8 cellular contexts compared by ENCODE assay signal in the genomic region with DNA sequence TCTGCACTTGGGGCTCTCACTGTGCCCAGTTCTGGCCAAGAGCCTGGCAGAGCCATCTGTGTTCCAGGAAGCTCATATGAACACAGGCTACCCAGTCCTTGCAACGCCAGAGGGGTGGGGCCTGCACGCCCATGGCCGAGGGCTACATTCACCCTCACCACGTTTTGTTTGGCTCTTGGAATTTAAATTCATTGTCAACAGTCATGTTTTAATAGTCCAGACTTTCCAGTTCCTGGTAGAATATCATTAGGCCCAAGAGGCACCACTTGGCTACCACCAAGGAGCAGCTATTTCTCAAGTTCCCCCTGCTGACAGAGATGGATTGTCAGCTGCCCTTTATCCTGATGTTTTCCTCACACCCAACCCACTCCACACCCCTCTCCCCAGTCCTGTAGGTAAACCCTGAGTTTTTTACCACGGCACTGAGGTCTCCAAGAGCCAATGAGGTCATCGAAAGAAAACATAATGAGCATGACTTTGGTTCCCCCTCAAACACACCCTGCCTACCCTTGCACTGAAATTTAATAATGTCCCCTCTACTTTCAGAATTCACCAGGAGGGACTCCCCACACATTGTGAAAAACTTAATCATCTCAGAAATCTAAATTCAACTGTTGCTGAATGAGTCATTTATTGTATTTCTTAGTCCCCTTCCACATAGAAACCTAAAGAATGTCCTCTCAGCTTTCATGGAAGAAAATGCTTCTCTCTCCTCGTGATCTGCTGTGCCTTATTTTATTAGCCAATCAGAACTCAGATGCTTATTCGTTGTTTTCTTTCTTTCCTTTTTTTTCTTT.
DNase-seq lines count a peak whose midpoint lies in the region; ATAC-seq and TF ChIP-seq lines count a peak whose summit lies in the region.

No MANE protein-coding gene starts in this region.

- H3K9me3 Mint-ChIP-seq in neural progenitor cell, result no peaks in the 10 kb centered on the region

- no peak overlapping the region for H2AFZ ChIP-seq in neural progenitor cell (replicated peaks)

- H3F3A ChIP-seq in neural progenitor cell (ENCODE audit: low read depth), result peaks cover 4% of the 10 kb centered on the region

- H3K36me3 Mint-ChIP-seq in neural progenitor cell, result no peaks in the 10 kb centered on the region

- H3K27ac Mint-ChIP-seq in neural progenitor cell, result peak overlapping the region; percentile 27

- no peaks in the 10 kb centered on the region for H4K20me1 ChIP-seq in neural progenitor cell (ENCODE audit: low read depth)

- peaks cover 6% of the 10 kb centered on the region for H3K27me3 Mint-ChIP-seq in neural progenitor cell (ENCODE audit: insufficient read depth, low read depth)

- DNase-seq in GM12865 (ENCODE audit: low read depth), result peak; percentile 45
- DNase-seq in T47D (ENCODE audit: low read depth in 1 of 2, low spot score in 1 of 2), result peak; percentile 26 to 96
- DNase-seq in neural progenitor cell (ENCODE audit: low spot score), result no peak
- no peak for DNase-seq in HT-29 (ENCODE audit: low spot score)
- DNase-seq in NCI-H2107 (lab: John Stamatoyannopoulos, UW), result no peak
- no peak for DNase-seq in KBM-7
- DNase-seq in D341Med (ENCODE audit: low spot score), result no peak

- H3K4me3 Mint-ChIP-seq in neural progenitor cell, result no peak overlapping the region

- no peak for TF ChIP-seq CTCF in GM12865 (IDR thresholded peaks at IDR 0.05; ENCODE audit: insufficient read depth, low read depth, low read length, missing control alignments)
- TF ChIP-seq CTCF in neural progenitor cell (IDR thresholded peaks at IDR 0.05), result no peak

- H3K4me3 ChIP-seq in GM12865 (ENCODE audit: low read depth, low read length) (no peak overlapping the region), neural progenitor cell (no peak overlapping the region)

- H3K4me1 Mint-ChIP-seq in neural progenitor cell, result peaks cover 31% of the 10 kb centered on the region

- ATAC-seq in HG02973 (IDR thresholded peaks at IDR 0.05; ENCODE audit: unreplicated experiment), result peak; percentile 63

- no peaks in the 10 kb centered on the region for H3K9me3 ChIP-seq in neural progenitor cell (ENCODE audit: low read depth)

- no peaks in the 10 kb centered on the region for H3K79me2 ChIP-seq in neural progenitor cell (ENCODE audit: low read depth)

- H3K9ac ChIP-seq in neural progenitor cell, result no peak overlapping the region

- in situ Hi-C loops in T47D (cut with HindIII; ENCODE audit: low pct_unique_long_range_greater_than_20kb, low sequenced_read_pairs) (no loop called here), KBM-7 (cut with MboI; ENCODE audit: low pct_unique_long_range_greater_than_20kb, low sequenced_read_pairs) (no loop called here)

- no peak overlapping the region for H3K4me2 ChIP-seq in neural progenitor cell

- no peaks in the 10 kb centered on the region for H3K36me3 ChIP-seq in neural progenitor cell

- no peaks in the 10 kb centered on the region for H3K27me3 ChIP-seq in neural progenitor cell

- no peak overlapping the region for H3K27ac ChIP-seq in neural progenitor cell

- peaks cover 13% of the 10 kb centered on the region for H3K4me1 ChIP-seq in neural progenitor cell

Comparison
In these comparisons a context has a peak if more than half of its experiments do, and no peak if none do; other contexts are left out.
1. DNase-seq: peak in GM12865 (single experiment) and T47D (2 of 2); none in neural progenitor cell (single experiment), HT-29 (single experiment), NCI-H2107 (single experiment), KBM-7 (single experiment) and D341Med (single experiment).